In the genomic region with DNA sequence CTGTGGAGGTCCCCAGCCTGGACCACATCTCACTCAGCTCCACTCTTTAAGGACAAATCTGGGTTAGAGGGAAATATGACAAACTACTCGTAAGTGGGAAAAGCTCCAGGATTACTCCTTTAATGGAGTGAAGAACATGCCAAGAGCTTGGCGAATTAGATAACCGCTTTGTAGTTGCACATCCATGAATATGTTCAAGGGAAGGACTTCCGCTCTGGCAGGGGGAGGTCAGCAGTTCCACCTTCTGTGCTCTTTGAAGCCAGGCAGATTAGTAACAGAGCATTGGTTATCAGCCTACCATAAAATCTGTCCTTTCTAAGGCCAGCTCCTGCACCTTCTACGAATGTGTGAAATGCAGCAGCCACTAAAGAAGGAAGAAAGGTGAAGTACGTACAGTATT, we compare ENCODE assay signal across 22 cellular contexts.
"Had no signal": no experiment of that assay in that cellular context is flagged by ENCODE, and none has a peak within 500 bp of the region (broad histone marks: within the 10 kb centered on the region; RNA-seq: fewer than 3 reads in every experiment).

No MANE protein-coding gene starts in this region.

- H3K27ac Mint-ChIP-seq: immature natural killer cell; naive B cell; natural killer cell treated with Interleukin-12 subunit alpha and Interleukin-12 subunit beta and Interleukin-15 and Interleukin-18, amount 100 ng/mL, for 72 hours; stimulated activated effector memory CD8-positive, alpha-beta T cell treated with anti-CD3 and anti-CD28 coated beads, Interleukin-12 subunit alpha, Interleukin-12 subunit beta, amount 100 ng/mL, for 72 hours had no signal

- DNase-seq: cortex of kidney; effector CD4-positive, alpha-beta T cell; foreskin keratinocyte; hypothalamus; immature natural killer cell; islet precursor cell; kidney glomerular epithelial cell; left ventricle myocardium superior; lower lobe of right lung; naive B cell; pancreas; stimulated activated CD4-positive, alpha-beta T cell treated with anti-CD3 and anti-CD28 coated beads, Interleukin-2, amount 100 ng/mL, for 24 hours; stimulated activated CD4-positive, alpha-beta T cell treated with anti-CD3 and anti-CD28 coated beads, Interleukin-4, amount 100 ng/mL, for 24 hours; stimulated activated naive CD4-positive, alpha-beta T cell treated with Interleukin-2 at 50 U/mL for 16 hours; stomach; upper lobe of left lung had no signal

- H3K4me3 ChIP-seq: lower lobe of right lung, pancreas, right atrium auricular region, stomach, thoracic aorta, tibial nerve, upper lobe of left lung had no signal

- H3K27me3 ChIP-seq: foreskin keratinocyte, pancreas, right atrium auricular region, stomach, tibial nerve, upper lobe of left lung had no signal

- H3K9me3 ChIP-seq: lower lobe of right lung, pancreas, right atrium auricular region, stomach, thoracic aorta, tibial nerve, upper lobe of left lung had no signal

- H3K4me3 Mint-ChIP-seq: immature natural killer cell; naive B cell; natural killer cell treated with Interleukin-12 subunit alpha and Interleukin-12 subunit beta and Interleukin-15 and Interleukin-18, amount 100 ng/mL, for 72 hours; stimulated activated effector memory CD8-positive, alpha-beta T cell treated with anti-CD3 and anti-CD28 coated beads, Interleukin-12 subunit alpha, Interleukin-12 subunit beta, amount 100 ng/mL, for 72 hours had no signal

- H3K36me3 Mint-ChIP-seq: immature natural killer cell; naive B cell; natural killer cell treated with Interleukin-12 subunit alpha and Interleukin-12 subunit beta and Interleukin-15 and Interleukin-18, amount 100 ng/mL, for 72 hours; stimulated activated effector memory CD8-positive, alpha-beta T cell treated with anti-CD3 and anti-CD28 coated beads, Interleukin-12 subunit alpha, Interleukin-12 subunit beta, amount 100 ng/mL, for 72 hours had no signal

- H3K9me3 Mint-ChIP-seq: immature natural killer cell; natural killer cell treated with Interleukin-12 subunit alpha and Interleukin-12 subunit beta and Interleukin-15 and Interleukin-18, amount 100 ng/mL, for 72 hours had no signal

- H3K4me1 ChIP-seq: foreskin keratinocyte, lower lobe of right lung, pancreas, tibial nerve, upper lobe of left lung had no signal

- ATAC-seq: foreskin keratinocyte; left ventricle myocardium superior; lower lobe of right lung; natural killer cell treated with Interleukin-12 subunit alpha and Interleukin-12 subunit beta and Interleukin-15 and Interleukin-18, amount 100 ng/mL, for 72 hours; pancreas; sciatic nerve; stimulated activated effector memory CD8-positive, alpha-beta T cell treated with anti-CD3 and anti-CD28 coated beads, Interleukin-12 subunit alpha, Interleukin-12 subunit beta, amount 100 ng/mL, for 72 hours had no signal

- H3K27me3 Mint-ChIP-seq: naive B cell had no signal

- H3K4me1 Mint-ChIP-seq: immature natural killer cell; naive B cell; stimulated activated effector memory CD8-positive, alpha-beta T cell treated with anti-CD3 and anti-CD28 coated beads, Interleukin-12 subunit alpha, Interleukin-12 subunit beta, amount 100 ng/mL, for 72 hours had no signal

- H3K36me3 ChIP-seq: pancreas, right atrium auricular region, thoracic aorta, tibial nerve had no signal

- H3K27ac ChIP-seq: foreskin keratinocyte, lower lobe of right lung, pancreas, right atrium auricular region, stomach, thoracic aorta, tibial nerve, upper lobe of left lung had no signal
